In the genomic region with DNA sequence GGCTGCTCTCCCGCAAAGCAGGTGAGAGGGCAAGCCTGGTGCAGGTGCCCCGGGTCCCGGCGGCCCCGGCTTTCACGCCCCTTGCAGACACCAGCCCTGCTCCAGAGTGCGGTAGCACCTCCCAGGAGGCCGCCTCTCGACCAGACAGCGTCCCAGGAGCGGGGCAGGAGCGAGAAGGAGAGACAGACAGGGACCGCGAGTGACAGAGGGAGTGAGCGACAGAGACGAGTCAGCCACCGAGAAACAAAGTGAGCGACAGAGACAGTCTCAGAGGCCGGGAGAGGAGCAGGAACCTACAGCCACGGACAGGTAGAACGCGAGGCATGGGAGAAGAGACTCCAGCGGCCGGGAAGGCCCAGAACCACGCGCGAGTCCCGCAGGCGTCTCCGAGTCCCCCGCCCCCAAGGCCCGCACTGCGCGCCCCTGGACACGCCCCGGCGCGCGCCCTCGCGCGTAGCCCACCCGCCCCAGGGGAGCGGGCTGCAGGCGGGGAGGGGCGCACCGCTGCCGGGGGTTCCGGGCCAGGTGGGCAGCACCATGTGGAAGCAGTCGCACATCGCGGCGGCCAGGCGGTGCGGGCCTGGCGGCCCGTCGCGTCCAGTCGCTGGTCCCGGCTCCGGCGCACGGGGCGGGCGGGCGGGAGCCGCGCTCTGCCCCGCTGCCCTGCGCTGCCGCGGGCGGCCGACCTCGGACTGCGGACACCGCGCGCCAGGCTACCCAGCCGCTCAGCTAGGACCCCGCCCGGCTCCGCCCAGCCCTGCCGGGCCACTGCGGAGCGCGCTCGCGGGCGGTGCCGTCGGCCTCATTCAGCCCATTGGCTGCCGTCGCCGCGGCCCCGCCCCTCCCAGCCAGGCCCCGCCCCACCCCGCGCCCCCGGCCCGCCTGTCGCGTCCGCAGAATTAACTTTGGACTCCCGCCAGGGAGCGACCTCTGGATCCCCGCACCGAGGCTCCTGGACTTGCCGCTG, we compare ENCODE assay signal across 8 cellular contexts. TPM values are rescaled to one million over a fixed set of nuclear protein-coding genes. Genes with fewer than 3 reads are reported as not detected.
DNase-seq lines count a peak whose midpoint lies in the region; ATAC-seq and TF ChIP-seq lines count a peak whose summit lies in the region.

A gene (minus strand): TSS at position 694 of the 967 bp plus-strand sequence. CDS start 137 bp downstream, at position 557.

- TF ChIP-seq CTCF in body of pancreas (IDR thresholded peaks at IDR 0.05) (no peak), hepatocyte (IDR thresholded peaks at IDR 0.05; ENCODE audit: poor library complexity) (no peak)

- peak within 1 kb of the TSS; percentile 78 for H2AFZ ChIP-seq in hepatocyte

- H3K4me1 ChIP-seq in body of pancreas (peaks cover 74% of the 10 kb centered on the region), hepatocyte (ENCODE audit: insufficient read depth) (peaks cover 31% of the 10 kb centered on the region)

- whole genome bisulfite sequencing in body of pancreas, 2 donors: 7 to 8% methylated on average over 33 to 51 of the region's 111 CpGs
- WGBS in hepatocyte (ENCODE audit: low lambda C conversion rate, missing lambda C conversion rate): 12% methylated on average over 28 of the region's 111 CpGs

- ATAC-seq in body of pancreas (peak; percentile 67), GM18505 (IDR thresholded peaks at IDR 0.05; ENCODE audit: unreplicated experiment) (no peak)

- intact Hi-C loops in body of pancreas (cut with DNase I): loop anchor here (5.0 kb wide), 1 partner anchor 69 kb away; no protein-coding TSS in a partner anchor

- peak within 1 kb of the TSS in 1 of 2 donors; percentile 9 for H3K4me3 ChIP-seq in body of pancreas
- peak within 1 kb of the TSS; percentile 39 for H3K4me3 ChIP-seq in hepatocyte

- H3K4me2 ChIP-seq in hepatocyte: peak within 1 kb of the TSS; percentile 98

- H3K27ac ChIP-seq in body of pancreas: no peak within 1 kb of the TSS
- H3K27ac ChIP-seq in hepatocyte: no peak within 1 kb of the TSS

- H3K9me3 ChIP-seq in body of pancreas (no peaks in the 10 kb centered on the region), hepatocyte (ENCODE audit: low read depth) (no peaks in the 10 kb centered on the region)

- no peaks in the 10 kb centered on the region for H3K79me2 ChIP-seq in hepatocyte

- H3K27me3 ChIP-seq in body of pancreas (no peaks in the 10 kb centered on the region), hepatocyte (no peaks in the 10 kb centered on the region)

- H4K20me1 ChIP-seq in hepatocyte (ENCODE audit: insufficient read depth, poor library complexity, severe bottlenecking): no peaks in the 10 kb centered on the region

- DNase-seq in COLO668 (lab: John Stamatoyannopoulos, UW; ENCODE audit: unreplicated experiment) (peak; percentile 66), LHCN-M2 (ENCODE audit: low read depth) (peak; percentile 62), SW 1271 (lab: John Stamatoyannopoulos, UW) (peak; percentile 49 to 71), body of pancreas (peak; percentile 75 to 85 (median 79)), hepatocyte (ENCODE audit: low spot score) (peak; percentile 94), renal cortical epithelial cell (ENCODE audit: low read depth) (peak; percentile 46), middle frontal gyrus (ENCODE audit: extremely low spot score, low spot score) (no peak)

- no peaks in the 10 kb centered on the region for H3K9me2 ChIP-seq in hepatocyte (replicated peaks; ENCODE audit: insufficient read depth)

- TF ChIP-seq POLR2A in body of pancreas (IDR thresholded peaks at IDR 0.05) (no peak), GM18505 (IDR thresholded peaks at IDR 0.05; ENCODE audit: borderline replicate concordance, extremely low read depth, insufficient read depth, insufficient read length) (no peak)

- H3K36me3 ChIP-seq in body of pancreas (replicated peaks in 1 of 2; ENCODE audit: insufficient read depth in 1 of 2, low read depth in 2 of 2) (no peaks in the 10 kb centered on the region), hepatocyte (replicated peaks; ENCODE audit: insufficient read depth, low read depth) (no peaks in the 10 kb centered on the region)

RNA-seq across cellular contexts. Expression of the gene that starts here (rescaled TPM):
- total RNA-seq in LHCN-M2 (2014; rRNA removed): 65.9 and 88.2 TPM in 2 replicates
- polyA plus RNA-seq in LHCN-M2 (2012): 81.2 TPM
- total RNA-seq in body of pancreas: 1 to 10 TPM; 3.6 to 5.2 TPM
- 4.6 and 5.9 TPM in 2 replicates for total RNA-seq in hepatocyte
- polyA plus RNA-seq in hepatocyte: 1.8 and 2.4 TPM in 2 replicates
- 33.2 and 60.5 TPM in 2 replicates for total RNA-seq in renal cortical epithelial cell
